ENCODE assay signal across 8 cellular contexts in the genomic region with DNA sequence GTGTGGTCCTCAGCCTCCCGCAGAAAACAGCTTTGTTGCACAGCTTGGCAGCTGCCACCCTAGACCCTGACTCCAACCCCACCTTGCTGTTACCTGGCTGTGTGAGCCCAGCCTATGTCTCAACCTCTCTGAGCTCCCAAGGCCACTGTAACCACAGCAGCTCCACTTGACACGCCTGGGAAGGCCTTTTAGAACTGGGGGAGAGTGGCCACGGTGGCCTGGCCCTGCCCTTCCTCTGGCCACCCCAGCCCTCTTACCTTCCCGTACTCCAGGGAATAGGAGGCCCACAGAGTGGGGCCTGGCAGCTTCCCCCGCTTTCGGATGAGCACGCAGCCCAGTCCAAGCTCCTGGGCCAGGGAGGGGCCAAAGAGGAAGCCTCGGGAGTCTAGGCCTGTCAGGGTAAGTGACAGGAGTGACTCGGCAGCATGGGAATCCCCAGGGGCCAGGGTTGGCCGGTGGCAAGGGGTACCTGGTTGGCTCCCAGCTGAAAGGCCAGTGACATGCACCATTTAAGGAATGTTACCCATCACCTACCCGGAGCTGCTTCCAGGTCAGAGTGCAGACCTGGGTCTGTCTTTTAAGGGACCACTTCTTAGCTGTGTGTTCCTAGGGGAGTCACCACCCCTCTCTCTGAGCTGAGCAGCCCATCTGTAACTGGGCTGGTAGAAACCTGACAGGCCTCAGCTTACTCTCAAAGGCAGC. TPM values are rescaled to one million over a fixed set of nuclear protein-coding genes. Genes with fewer than 3 reads are reported as not detected.
A peak's percentile ranks its signal among the peaks of the same experiment; 100 is the strongest.
DNase-seq lines count a peak whose midpoint lies in the region; ATAC-seq and TF ChIP-seq lines count a peak whose summit lies in the region.

No MANE protein-coding gene starts in this region.

- peaks cover 12 to 35% (median 14%) of the 10 kb centered on the region in 3 donors for H3K4me1 Mint-ChIP-seq in naive B cell

- no peaks in the 10 kb centered on the region for H3K9me3 Mint-ChIP-seq in naive B cell

- H3K4me3 ChIP-seq in GM12864 (ENCODE audit: low read depth, low read length) (peak overlapping the region; percentile 72), breast epithelium (peak overlapping the region; percentile 71 to 89 (median 88))

- no peaks in the 10 kb centered on the region for H3K36me3 ChIP-seq in breast epithelium

- no peaks in the 10 kb centered on the region for H3K36me3 Mint-ChIP-seq in naive B cell

- H3K27ac Mint-ChIP-seq in naive B cell = peak overlapping the region in 3 of 6 donors; percentile 89 to 98 (median 90)

- ATAC-seq in naive B cell (ENCODE audit: low read depth in 2 of 2) = no peak
- no peak for ATAC-seq in HG03139 (IDR thresholded peaks at IDR 0.05; ENCODE audit: unreplicated experiment)
- no peak for ATAC-seq in GM21723 (IDR thresholded peaks at IDR 0.05; ENCODE audit: unreplicated experiment)

- intact Hi-C loops in breast epithelium (cut with DNase I; ENCODE audit: low total_unique reads) = no loop called here

- DNase-seq in GM12864 (ENCODE audit: low read depth) (no peak), NOMO-1 treated with DMSO at 0.1 percent for 48 hours (lab: John Stamatoyannopoulos, UW; ENCODE audit: unreplicated experiment) (peak; percentile 35), breast epithelium (ENCODE audit: low spot score in 2 of 2) (no peak), naive B cell (no peak), occipital lobe (lab: John Stamatoyannopoulos, UW) (no peak), hepatic stellate cell (ENCODE audit: low spot score) (no peak)

- TF ChIP-seq POLR2A in breast epithelium (IDR thresholded peaks at IDR 0.05) = no peak

- peak overlapping the region; percentile 87 to 97 (median 94) for H3K4me3 Mint-ChIP-seq in naive B cell

- no peaks in the 10 kb centered on the region for H3K27me3 ChIP-seq in breast epithelium

- peak overlapping the region; percentile 85 to 92 for H3K27ac ChIP-seq in breast epithelium

- H3K27me3 Mint-ChIP-seq in naive B cell = no peaks in the 10 kb centered on the region

- H3K4me1 ChIP-seq in breast epithelium = peaks cover 14% of the 10 kb centered on the region in 2 donors

- no peaks in the 10 kb centered on the region for H3K9me3 ChIP-seq in breast epithelium

- TF ChIP-seq CTCF in GM12864 (IDR thresholded peaks at IDR 0.05; ENCODE audit: low read depth, low read length, missing control alignments) (no peak), breast epithelium (IDR thresholded peaks at IDR 0.05) (no peak)

RNA-seq across cellular contexts. Expression of a gene that starts 1.4 kb away (rescaled TPM):
- 100 to 1,000 TPM in 2 of 3 donors, 10 to 100 TPM in 1; 93.8 to 152 (median 126) TPM for total RNA-seq in breast epithelium
- polyA plus RNA-seq in naive B cell (ENCODE audit: low read depth in 6 of 6) = 100 to 1,000 TPM; 330 to 484 (median 384) TPM
- 12.0 TPM for total RNA-seq in occipital lobe

RNA-seq across cellular contexts. Expression of a gene that starts 6.7 kb away (rescaled TPM):
- total RNA-seq in breast epithelium (1 to 10 TPM; 1.3 to 3.3 (median 3.2) TPM), occipital lobe (1.6 TPM)
- under 1 TPM in 5 of 6 donors, not detected in 1; 0.08 to 0.27 (median 0.17) TPM for polyA plus RNA-seq in naive B cell (ENCODE audit: low read depth in 6 of 6)

RNA-seq across cellular contexts. Expression of a gene that starts 25.3 kb away (rescaled TPM):
- total RNA-seq in breast epithelium (100 to 1,000 TPM in 2 of 3 donors, 10 to 100 TPM in 1; 90.7 to 181 (median 135) TPM), occipital lobe (4.8 TPM)
- 10 to 100 TPM in 2 of 6 donors, 1 to 10 TPM in 4; 4.0 to 17.2 (median 6.2) TPM for polyA plus RNA-seq in naive B cell (ENCODE audit: low read depth in 6 of 6)

RNA-seq across cellular contexts. Expression of a gene that starts 46.4 kb away (rescaled TPM):
- total RNA-seq in breast epithelium (10 to 100 TPM; 16.2 to 29.5 (median 17.9) TPM), occipital lobe (6.6 TPM)
- 10 to 100 TPM in 3 of 6 donors, 1 to 10 TPM in 3; 6.1 to 21.4 (median 9.5) TPM for polyA plus RNA-seq in naive B cell (ENCODE audit: low read depth in 6 of 6)

RNA-seq across cellular contexts. Expression of a gene that starts 46.6 kb away (rescaled TPM):
- total RNA-seq in breast epithelium = 10 to 100 TPM; 32.1 to 37.8 (median 34.4) TPM
- polyA plus RNA-seq in naive B cell (ENCODE audit: low read depth in 6 of 6) = 100 to 1,000 TPM in 1 of 6 donors, 10 to 100 TPM in 5; 87.3 to 100 (median 90.9) TPM
- 30.4 TPM for total RNA-seq in occipital lobe

Comparison
In these comparisons a context has a peak if more than half of its experiments do, and no peak if none do; other contexts are left out.
1. RNA of a gene that starts 25.3 kb away (total RNA-seq): 90.7 to 181 TPM in breast epithelium; 4.8 TPM in occipital lobe (single experiment); every median in the first group is over 10 times any median in the second.